ENCODE assay signal across 18 cellular contexts in genomic region chr6:16097382-16098171, GRCh38.
DNase-seq lines count a peak whose midpoint lies in the region; ATAC-seq lines count a peak whose summit lies in the region.
"Had no signal": no experiment of that assay in that cellular context is flagged by ENCODE, and none has a peak within 500 bp of the region (broad histone marks: within the 10 kb centered on the region; RNA-seq: fewer than 3 reads in every experiment).

No MANE protein-coding gene starts in this region.

- H3K4me3 Mint-ChIP-seq in stimulated activated effector memory CD8-positive, alpha-beta T cell treated with anti-CD3 and anti-CD28 coated beads, Interleukin-12 subunit alpha, Interleukin-12 subunit beta, amount 100 ng/mL, for 72 hours = no peak overlapping the region
- no peak overlapping the region for H3K4me3 Mint-ChIP-seq in activated naive CD4-positive, alpha-beta T cell treated with anti-CD3 and anti-CD28 coated beads, Interleukin-2, amount 10 ng/mL, durations not matched to agents 7 days and 5 days
- H3K4me3 Mint-ChIP-seq: CD4-positive, CD25-positive, alpha-beta regulatory T cell; naive B cell had no signal

- peaks cover 13% of the 10 kb centered on the region for H3K9me3 Mint-ChIP-seq in stimulated activated effector memory CD8-positive, alpha-beta T cell treated with anti-CD3 and anti-CD28 coated beads, Interleukin-12 subunit alpha, Interleukin-12 subunit beta, amount 100 ng/mL, for 72 hours
- peaks cover 13% of the 10 kb centered on the region for H3K9me3 Mint-ChIP-seq in activated naive CD4-positive, alpha-beta T cell treated with anti-CD3 and anti-CD28 coated beads, Interleukin-2, amount 10 ng/mL, durations not matched to agents 7 days and 5 days

- H3K27me3 Mint-ChIP-seq in activated naive CD4-positive, alpha-beta T cell treated with anti-CD3 and anti-CD28 coated beads, Interleukin-2, amount 10 ng/mL, durations not matched to agents 7 days and 5 days = peaks cover 8% of the 10 kb centered on the region

- peak; percentile 38 to 63 for ATAC-seq in activated CD4-positive, CD25-positive, alpha-beta regulatory T cell treated with anti-CD3 and anti-CD28 coated beads, Interleukin-2, amount 50 U/mL, for 24 hours
- ATAC-seq in GM21717 (IDR thresholded peaks at IDR 0.05; ENCODE audit: unreplicated experiment) (peak; percentile 82), HG03442 (IDR thresholded peaks at IDR 0.05; ENCODE audit: unreplicated experiment) (peak; percentile 64)
- peak; percentile 79 for ATAC-seq in stimulated activated effector memory CD8-positive, alpha-beta T cell treated with anti-CD3 and anti-CD28 coated beads, Interleukin-12 subunit alpha, Interleukin-12 subunit beta, amount 100 ng/mL, for 72 hours
- ATAC-seq: left ventricle myocardium superior had no signal

- H3K36me3 Mint-ChIP-seq in stimulated activated effector memory CD8-positive, alpha-beta T cell treated with anti-CD3 and anti-CD28 coated beads, Interleukin-12 subunit alpha, Interleukin-12 subunit beta, amount 100 ng/mL, for 72 hours = no peaks in the 10 kb centered on the region
- H3K36me3 Mint-ChIP-seq in activated naive CD4-positive, alpha-beta T cell treated with anti-CD3 and anti-CD28 coated beads, Interleukin-2, amount 10 ng/mL, durations not matched to agents 7 days and 5 days = no peaks in the 10 kb centered on the region

- peaks cover 6% of the 10 kb centered on the region for H3K4me1 Mint-ChIP-seq in stimulated activated effector memory CD8-positive, alpha-beta T cell treated with anti-CD3 and anti-CD28 coated beads, Interleukin-12 subunit alpha, Interleukin-12 subunit beta, amount 100 ng/mL, for 72 hours
- no peaks in the 10 kb centered on the region for H3K4me1 Mint-ChIP-seq in activated naive CD4-positive, alpha-beta T cell treated with anti-CD3 and anti-CD28 coated beads, Interleukin-2, amount 10 ng/mL, durations not matched to agents 7 days and 5 days
- H3K4me1 Mint-ChIP-seq: CD4-positive, CD25-positive, alpha-beta regulatory T cell had no signal

- CTCF ChIA-PET in activated naive CD4-positive, alpha-beta T cell treated with anti-CD3 and anti-CD28 coated beads, Interleukin-2, amount 10 ng/mL, durations not matched to agents 7 days and 5 days (lab: Charles Lee) = interaction anchor here (1.6 kb wide), 1 partner anchor 108 kb away, joined by 3 read pairs; no protein-coding TSS in a partner anchor

- no peak for DNase-seq in activated CD4-positive, CD25-positive, alpha-beta regulatory T cell (lab: John Stamatoyannopoulos, UW)
- no peak for DNase-seq in stimulated activated effector memory CD8-positive, alpha-beta T cell treated with anti-CD3 and anti-CD28 coated beads, Interleukin-12 subunit alpha, Interleukin-12 subunit beta, amount 100 ng/mL, for 72 hours (ENCODE audit: low spot score in 2 of 2)
- no peak for DNase-seq in activated naive CD4-positive, alpha-beta T cell treated with anti-CD3 and anti-CD28 coated beads, Interleukin-2, amount 10 ng/mL, durations not matched to agents 7 days and 5 days
- DNase-seq in NCI-H82 (lab: John Stamatoyannopoulos, UW) (no peak), COLO829 (ENCODE audit: low spot score) (no peak)
- DNase-seq: activated CD4-positive, alpha-beta T cell treated with anti-CD3 and anti-CD28 coated beads for 1 hour; activated T-cell treated with anti-CD3 and anti-CD28 coated beads, Interleukin-2, amount 50 U/mL, for 1 hour; adrenal gland; caudate nucleus; foreskin fibroblast; left ventricle myocardium superior; naive B cell; NCI-H1048; NCI-H2107 had no signal

- H3K27ac Mint-ChIP-seq in stimulated activated effector memory CD8-positive, alpha-beta T cell treated with anti-CD3 and anti-CD28 coated beads, Interleukin-12 subunit alpha, Interleukin-12 subunit beta, amount 100 ng/mL, for 72 hours = no peak overlapping the region
- H3K27ac Mint-ChIP-seq in activated naive CD4-positive, alpha-beta T cell treated with anti-CD3 and anti-CD28 coated beads, Interleukin-2, amount 10 ng/mL, durations not matched to agents 7 days and 5 days = no peak overlapping the region
- H3K27ac Mint-ChIP-seq: CD4-positive, CD25-positive, alpha-beta regulatory T cell had no signal
